Comparison of ENCODE assay signal across 24 cellular contexts in genomic region chr3:54733615-54734014, GRCh38.
"Had no signal": no experiment of that assay in that cellular context is flagged by ENCODE, and none has a peak within 500 bp of the region (broad histone marks: within the 10 kb centered on the region; RNA-seq: fewer than 3 reads in every experiment).

No MANE protein-coding gene starts in this region.

- H3K4me3 ChIP-seq: adrenal gland, body of pancreas, MG63, PC-9 had no signal

- DNase-seq: activated CD4-positive, alpha-beta T cell treated with anti-CD3 and anti-CD28 coated beads for 36 hours; activated CD4-positive, alpha-beta T cell treated with anti-CD3 and anti-CD28 coated beads, Interleukin-2, amount 10 ng/mL, durations not matched to agents 7 days and 5 days; activated CD4-positive, alpha-beta T cell treated with anti-CD3 and anti-CD28 coated beads, Interleukin-2, amount 50 U/mL, for 48 hours; activated CD8-positive, alpha-beta T cell treated with anti-CD3 and anti-CD28 coated beads, Interleukin-2, amount 10 ng/mL, durations not matched to agents 7 days and 5 days; activated gamma-delta T cell treated with Interleukin-2 at 50 U/mL for 16 hours; activated naive CD4-positive, alpha-beta T cell treated with anti-CD3 and anti-CD28 coated beads for 36 hours; activated T-cell treated with anti-CD3 and anti-CD28 coated beads, Interleukin-2, amount 50 U/mL, for 24 hours; body of pancreas; caudate nucleus; cerebellar nuclear complex; Kasumi-1; KG1; MG63; MV-4-11; NCI-H1092; NCI-H187 treated with DMSO at 0.1 percent for 48 hours; NCI-H2227 treated with DMSO at 0.1 percent for 48 hours; PC-9; SIG-M5 had no signal

- H3K9me3 ChIP-seq: adrenal gland, body of pancreas, MG63 had no signal

- H3K27ac ChIP-seq: adrenal gland, body of pancreas, PC-9, RWPE1 had no signal

- H3K4me1 ChIP-seq: adrenal gland, body of pancreas had no signal

- H3K36me3 ChIP-seq: adrenal gland, MG63 had no signal

- H3K4me2 ChIP-seq: PC-9 had no signal

- H2AFZ ChIP-seq: PC-9 had no signal

- H3K27me3 ChIP-seq: adrenal gland, body of pancreas, MG63 had no signal

- ATAC-seq: activated CD4-positive, alpha-beta T cell treated with anti-CD3 and anti-CD28 coated beads for 36 hours; activated CD4-positive, CD25-positive, alpha-beta regulatory T cell treated with anti-CD3 and anti-CD28 coated beads, Interleukin-2, amount 50 U/mL, for 24 hours; activated CD8-positive, alpha-beta T cell treated with anti-CD3 and anti-CD28 coated beads, Interleukin-2, amount 10 ng/mL, durations not matched to agents 7 days and 5 days; activated naive CD4-positive, alpha-beta T cell treated with anti-CD3 and anti-CD28 coated beads, Interleukin-2, amount 50 U/mL, for 72 hours; body of pancreas; Right ventricle myocardium inferior had no signal
